ENCODE assay signal across 1 cellular context in genomic region chr1:51907079-51907702, GRCh38.
TF ChIP-seq lines count a peak whose summit lies in the region.

No MANE protein-coding gene starts in this region.

TF ChIP-seq in K562, 482 proteins besides CTCF, POLR2A, EP300 and RAD21:
- TF ChIP-seq ATF7 (IDR thresholded peaks at IDR 0.05), result no peak
- no peak for TF ChIP-seq ZNF23 (CRISPR knock-in tag; IDR thresholded peaks at IDR 0.05)
- TF ChIP-seq, protein P1, sequence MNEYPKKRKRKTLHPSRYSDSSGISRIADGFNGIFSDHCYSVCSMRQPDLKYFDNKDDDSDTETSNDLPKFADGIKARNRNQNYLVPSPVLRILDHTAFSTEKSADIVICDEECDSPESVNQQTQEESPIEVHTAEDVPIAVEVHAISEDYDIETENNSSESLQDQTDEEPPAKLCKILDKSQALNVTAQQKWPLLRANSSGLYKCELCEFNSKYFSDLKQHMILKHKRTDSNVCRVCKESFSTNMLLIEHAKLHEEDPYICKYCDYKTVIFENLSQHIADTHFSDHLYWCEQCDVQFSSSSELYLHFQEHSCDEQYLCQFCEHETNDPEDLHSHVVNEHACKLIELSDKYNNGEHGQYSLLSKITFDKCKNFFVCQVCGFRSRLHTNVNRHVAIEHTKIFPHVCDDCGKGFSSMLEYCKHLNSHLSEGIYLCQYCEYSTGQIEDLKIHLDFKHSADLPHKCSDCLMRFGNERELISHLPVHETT (CRISPR knock-in tag; conservative IDR thresholded peaks at IDR 0.05 in 1 of 2, IDR thresholded peaks at IDR 0.05 in 1 of 2), result no peak
- TF ChIP-seq POLR2AphosphoS2 (IDR thresholded peaks at IDR 0.05; ENCODE audit: low read length), result no peak
- TF ChIP-seq EZH2 (IDR thresholded peaks at IDR 0.05; ENCODE audit: borderline replicate concordance, low read depth, low read length), result no peak
- TF ChIP-seq TAF9B (IDR thresholded peaks at IDR 0.05; ENCODE audit: partially characterized antibody), result no peak
- TF ChIP-seq ZNF518B (CRISPR knock-in tag; IDR thresholded peaks at IDR 0.05), result no peak
- TF ChIP-seq, protein P2, sequence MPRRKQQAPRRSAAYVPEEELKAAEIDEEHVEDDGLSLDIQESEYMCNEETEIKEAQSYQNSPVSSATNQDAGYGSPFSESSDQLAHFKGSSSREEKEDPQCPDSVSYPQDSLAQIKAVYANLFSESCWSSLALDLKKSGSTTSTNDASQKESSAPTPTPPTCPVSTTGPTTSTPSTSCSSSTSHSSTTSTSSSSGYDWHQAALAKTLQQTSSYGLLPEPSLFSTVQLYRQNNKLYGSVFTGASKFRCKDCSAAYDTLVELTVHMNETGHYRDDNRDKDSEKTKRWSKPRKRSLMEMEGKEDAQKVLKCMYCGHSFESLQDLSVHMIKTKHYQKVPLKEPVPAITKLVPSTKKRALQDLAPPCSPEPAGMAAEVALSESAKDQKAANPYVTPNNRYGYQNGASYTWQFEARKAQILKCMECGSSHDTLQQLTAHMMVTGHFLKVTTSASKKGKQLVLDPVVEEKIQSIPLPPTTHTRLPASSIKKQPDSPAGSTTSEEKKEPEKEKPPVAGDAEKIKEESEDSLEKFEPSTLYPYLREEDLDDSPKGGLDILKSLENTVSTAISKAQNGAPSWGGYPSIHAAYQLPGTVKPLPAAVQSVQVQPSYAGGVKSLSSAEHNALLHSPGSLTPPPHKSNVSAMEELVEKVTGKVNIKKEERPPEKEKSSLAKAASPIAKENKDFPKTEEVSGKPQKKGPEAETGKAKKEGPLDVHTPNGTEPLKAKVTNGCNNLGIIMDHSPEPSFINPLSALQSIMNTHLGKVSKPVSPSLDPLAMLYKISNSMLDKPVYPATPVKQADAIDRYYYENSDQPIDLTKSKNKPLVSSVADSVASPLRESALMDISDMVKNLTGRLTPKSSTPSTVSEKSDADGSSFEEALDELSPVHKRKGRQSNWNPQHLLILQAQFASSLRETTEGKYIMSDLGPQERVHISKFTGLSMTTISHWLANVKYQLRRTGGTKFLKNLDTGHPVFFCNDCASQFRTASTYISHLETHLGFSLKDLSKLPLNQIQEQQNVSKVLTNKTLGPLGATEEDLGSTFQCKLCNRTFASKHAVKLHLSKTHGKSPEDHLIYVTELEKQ (CRISPR knock-in tag; IDR thresholded peaks at IDR 0.05), result no peak
- TF ChIP-seq, protein P3, sequence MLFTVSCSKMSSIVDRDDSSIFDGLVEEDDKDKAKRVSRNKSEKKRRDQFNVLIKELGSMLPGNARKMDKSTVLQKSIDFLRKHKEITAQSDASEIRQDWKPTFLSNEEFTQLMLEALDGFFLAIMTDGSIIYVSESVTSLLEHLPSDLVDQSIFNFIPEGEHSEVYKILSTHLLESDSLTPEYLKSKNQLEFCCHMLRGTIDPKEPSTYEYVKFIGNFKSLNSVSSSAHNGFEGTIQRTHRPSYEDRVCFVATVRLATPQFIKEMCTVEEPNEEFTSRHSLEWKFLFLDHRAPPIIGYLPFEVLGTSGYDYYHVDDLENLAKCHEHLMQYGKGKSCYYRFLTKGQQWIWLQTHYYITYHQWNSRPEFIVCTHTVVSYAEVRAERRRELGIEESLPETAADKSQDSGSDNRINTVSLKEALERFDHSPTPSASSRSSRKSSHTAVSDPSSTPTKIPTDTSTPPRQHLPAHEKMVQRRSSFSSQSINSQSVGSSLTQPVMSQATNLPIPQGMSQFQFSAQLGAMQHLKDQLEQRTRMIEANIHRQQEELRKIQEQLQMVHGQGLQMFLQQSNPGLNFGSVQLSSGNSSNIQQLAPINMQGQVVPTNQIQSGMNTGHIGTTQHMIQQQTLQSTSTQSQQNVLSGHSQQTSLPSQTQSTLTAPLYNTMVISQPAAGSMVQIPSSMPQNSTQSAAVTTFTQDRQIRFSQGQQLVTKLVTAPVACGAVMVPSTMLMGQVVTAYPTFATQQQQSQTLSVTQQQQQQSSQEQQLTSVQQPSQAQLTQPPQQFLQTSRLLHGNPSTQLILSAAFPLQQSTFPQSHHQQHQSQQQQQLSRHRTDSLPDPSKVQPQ (CRISPR knock-in tag; IDR thresholded peaks at IDR 0.05; ENCODE audit: borderline replicate concordance), result no peak
- TF ChIP-seq MIER1 (IDR thresholded peaks at IDR 0.05; ENCODE audit: low read depth), result no peak
- no peak for TF ChIP-seq ARID2 (IDR thresholded peaks at IDR 0.05)
- no peak for TF ChIP-seq SRSF7 (optimal IDR thresholded peaks at IDR 0.05; ENCODE audit: low read depth, low read length)
- TF ChIP-seq GTF2F1 (IDR thresholded peaks at IDR 0.05; ENCODE audit: low read depth, low read length), result no peak
- TF ChIP-seq MYNN (IDR thresholded peaks at IDR 0.05), result no peak
- no peak for TF ChIP-seq MYNN (CRISPR knock-in tag; IDR thresholded peaks at IDR 0.05)
- TF ChIP-seq, protein P4, sequence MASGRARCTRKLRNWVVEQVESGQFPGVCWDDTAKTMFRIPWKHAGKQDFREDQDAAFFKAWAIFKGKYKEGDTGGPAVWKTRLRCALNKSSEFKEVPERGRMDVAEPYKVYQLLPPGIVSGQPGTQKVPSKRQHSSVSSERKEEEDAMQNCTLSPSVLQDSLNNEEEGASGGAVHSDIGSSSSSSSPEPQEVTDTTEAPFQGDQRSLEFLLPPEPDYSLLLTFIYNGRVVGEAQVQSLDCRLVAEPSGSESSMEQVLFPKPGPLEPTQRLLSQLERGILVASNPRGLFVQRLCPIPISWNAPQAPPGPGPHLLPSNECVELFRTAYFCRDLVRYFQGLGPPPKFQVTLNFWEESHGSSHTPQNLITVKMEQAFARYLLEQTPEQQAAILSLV (tag; IDR thresholded peaks at IDR 0.05), result 0 out of 2 replicates have a peak, but pooled peaks have one; percentile 18
- no peak for TF ChIP-seq PHTF2 (CRISPR knock-in tag; IDR thresholded peaks at IDR 0.05)
- TF ChIP-seq ZC3H11A (IDR thresholded peaks at IDR 0.05; ENCODE audit: low read depth, low read length), result no peak
- no peak for TF ChIP-seq ZNF175 (CRISPR knock-in tag; IDR thresholded peaks at IDR 0.05; ENCODE audit: low read depth)
- TF ChIP-seq, protein P5, sequence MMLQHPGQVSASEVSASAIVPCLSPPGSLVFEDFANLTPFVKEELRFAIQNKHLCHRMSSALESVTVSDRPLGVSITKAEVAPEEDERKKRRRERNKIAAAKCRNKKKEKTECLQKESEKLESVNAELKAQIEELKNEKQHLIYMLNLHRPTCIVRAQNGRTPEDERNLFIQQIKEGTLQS (IDR thresholded peaks at IDR 0.05), result 0 out of 2 replicates have a peak, but pooled peaks have one; percentile 43
- TF ChIP-seq, protein P5 (CRISPR knock-in tag; conservative IDR thresholded peaks at IDR 0.05), result no peak
- TF ChIP-seq, protein P6, sequence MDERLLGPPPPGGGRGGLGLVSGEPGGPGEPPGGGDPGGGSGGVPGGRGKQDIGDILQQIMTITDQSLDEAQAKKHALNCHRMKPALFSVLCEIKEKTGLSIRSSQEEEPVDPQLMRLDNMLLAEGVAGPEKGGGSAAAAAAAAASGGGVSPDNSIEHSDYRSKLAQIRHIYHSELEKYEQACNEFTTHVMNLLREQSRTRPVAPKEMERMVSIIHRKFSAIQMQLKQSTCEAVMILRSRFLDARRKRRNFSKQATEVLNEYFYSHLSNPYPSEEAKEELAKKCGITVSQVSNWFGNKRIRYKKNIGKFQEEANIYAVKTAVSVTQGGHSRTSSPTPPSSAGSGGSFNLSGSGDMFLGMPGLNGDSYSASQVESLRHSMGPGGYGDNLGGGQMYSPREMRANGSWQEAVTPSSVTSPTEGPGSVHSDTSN (CRISPR knock-in tag; IDR thresholded peaks at IDR 0.05; ENCODE audit: low read depth), result no peak
- TF ChIP-seq, protein P6 (tag; conservative IDR thresholded peaks at IDR 0.05; ENCODE audit: low read depth), result no peak
- no peak for TF ChIP-seq DEAF1 (CRISPR knock-in tag; IDR thresholded peaks at IDR 0.05)
- no peak for TF ChIP-seq FOSL1 (tag; conservative IDR thresholded peaks at IDR 0.05)
- no peak for TF ChIP-seq SNRNP70 (optimal IDR thresholded peaks at IDR 0.05; ENCODE audit: low read depth, low read length)
- no peak for TF ChIP-seq ZNF324 (CRISPR knock-in tag; IDR thresholded peaks at IDR 0.05)
- no peak for TF ChIP-seq ZFX (CRISPR knock-in tag; IDR thresholded peaks at IDR 0.05)
- no peak for TF ChIP-seq MXD1 (CRISPR knock-in tag; IDR thresholded peaks at IDR 0.05; ENCODE audit: borderline replicate concordance, poor library complexity, severe bottlenecking)
- peak; percentile 56 for TF ChIP-seq CEBPB (tag; IDR thresholded peaks at IDR 0.05)
- no peak for TF ChIP-seq ZNF584 (CRISPR knock-in tag; IDR thresholded peaks at IDR 0.05; ENCODE audit: low read depth)
- TF ChIP-seq TEAD2 (tag; IDR thresholded peaks at IDR 0.05), result no peak
- TF ChIP-seq ZNF165 (CRISPR knock-in tag; IDR thresholded peaks at IDR 0.05; ENCODE audit: borderline replicate concordance), result no peak
- no peak for TF ChIP-seq NFXL1 (CRISPR knock-in tag; IDR thresholded peaks at IDR 0.05)
- no peak for TF ChIP-seq HLTF (IDR thresholded peaks at IDR 0.05)
- TF ChIP-seq MEF2D (tag; conservative IDR thresholded peaks at IDR 0.05; ENCODE audit: low read depth), result no peak
- peak; percentile 56; the same call in 1 of the 2 replicates for TF ChIP-seq CEBPG (CRISPR knock-in tag; IDR thresholded peaks at IDR 0.05)
- TF ChIP-seq CEBPG (tag; conservative IDR thresholded peaks at IDR 0.05 in 1 of 2, IDR thresholded peaks at IDR 0.05 in 1 of 2), result peak; percentile 63 to 91
- no peak for TF ChIP-seq CBFB (CRISPR knock-in tag; IDR thresholded peaks at IDR 0.05)
